1 cellular context compared by ENCODE assay signal in the genomic region with DNA sequence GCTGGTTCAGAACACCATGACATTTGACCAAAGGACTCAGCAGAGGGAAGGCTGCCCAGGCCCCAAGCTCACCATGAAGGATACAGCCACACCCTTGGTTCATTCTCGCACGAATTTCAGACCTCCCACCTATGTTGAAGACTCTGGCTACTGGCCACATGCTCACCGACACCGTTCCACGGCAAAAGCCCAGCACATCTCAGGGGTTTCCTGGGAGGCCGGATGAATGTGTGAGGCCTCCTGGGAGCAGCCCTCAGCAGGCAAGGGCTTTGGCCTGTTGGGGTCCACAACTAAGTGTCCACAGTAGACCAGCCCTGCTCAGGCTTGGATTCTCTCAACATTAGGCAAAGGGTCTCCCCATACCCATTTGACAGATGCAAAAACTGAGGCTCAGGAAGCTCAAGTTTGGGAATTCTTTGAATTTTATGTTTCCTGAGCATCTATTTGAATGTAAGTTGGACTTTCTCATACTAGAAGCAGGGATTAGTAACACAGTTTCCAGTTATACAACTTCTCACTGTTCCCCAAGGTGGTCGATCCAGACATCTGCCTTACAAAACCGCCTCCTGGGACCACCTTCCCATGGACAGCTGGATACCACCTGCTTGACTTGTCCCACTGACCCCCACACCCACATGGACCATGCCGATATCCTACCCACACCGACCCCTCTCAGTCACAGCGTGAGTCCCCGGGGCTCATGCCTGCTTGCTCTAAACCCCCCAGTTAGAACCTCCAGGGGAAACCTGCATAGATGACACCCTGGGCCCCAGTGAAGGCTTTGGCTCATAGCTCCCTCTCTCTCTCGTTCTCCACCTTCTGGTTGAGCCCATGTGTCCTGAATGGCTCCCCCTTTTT.
TF ChIP-seq lines count a peak whose summit lies in the region.

No MANE protein-coding gene starts in this region.

TF ChIP-seq in K562, 482 proteins besides CTCF, POLR2A, EP300 and RAD21:
- TF ChIP-seq HNRNPLL (IDR thresholded peaks at IDR 0.05; ENCODE audit: low read depth, low read length, poor library complexity, severe bottlenecking), result no peak
- TF ChIP-seq RBM25 (IDR thresholded peaks at IDR 0.05; ENCODE audit: low read depth, low read length, severe bottlenecking), result peak; percentile 87
- no peak for TF ChIP-seq MEIS2 (IDR thresholded peaks at IDR 0.05; ENCODE audit: partially characterized antibody)
- TF ChIP-seq WHSC1 (IDR thresholded peaks at IDR 0.05; ENCODE audit: low read length), result no peak
- TF ChIP-seq, protein P1, sequence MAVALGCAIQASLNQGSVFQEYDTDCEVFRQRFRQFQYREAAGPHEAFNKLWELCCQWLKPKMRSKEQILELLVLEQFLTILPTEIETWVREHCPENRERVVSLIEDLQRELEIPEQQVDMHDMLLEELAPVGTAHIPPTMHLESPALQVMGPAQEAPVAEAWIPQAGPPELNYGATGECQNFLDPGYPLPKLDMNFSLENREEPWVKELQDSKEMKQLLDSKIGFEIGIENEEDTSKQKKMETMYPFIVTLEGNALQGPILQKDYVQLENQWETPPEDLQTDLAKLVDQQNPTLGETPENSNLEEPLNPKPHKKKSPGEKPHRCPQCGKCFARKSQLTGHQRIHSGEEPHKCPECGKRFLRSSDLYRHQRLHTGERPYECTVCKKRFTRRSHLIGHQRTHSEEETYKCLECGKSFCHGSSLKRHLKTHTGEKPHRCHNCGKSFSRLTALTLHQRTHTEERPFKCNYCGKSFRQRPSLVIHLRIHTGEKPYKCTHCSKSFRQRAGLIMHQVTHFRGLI (CRISPR knock-in tag; IDR thresholded peaks at IDR 0.05), result no peak
- peak; percentile 61 for TF ChIP-seq SMARCA5 (IDR thresholded peaks at IDR 0.05)
- no peak for TF ChIP-seq EHMT2 (IDR thresholded peaks at IDR 0.05)
- TF ChIP-seq CBX3 (IDR thresholded peaks at IDR 0.05; ENCODE audit: borderline replicate concordance in 1 of 2, low read length in 2 of 2), result peak in 1 of 2 experiments; percentile 75; a peak in 2 of 3 replicates
- TF ChIP-seq ZNF121 (CRISPR knock-in tag; conservative IDR thresholded peaks at IDR 0.05), result 0 out of 2 replicates have a peak, but pooled peaks have one; percentile 12
- peak; percentile 66; the same call in 1 of the 2 replicates for TF ChIP-seq CBX1 (IDR thresholded peaks at IDR 0.05; ENCODE audit: low read depth)
- TF ChIP-seq SAP30 (IDR thresholded peaks at IDR 0.05; ENCODE audit: borderline replicate concordance, insufficient read depth, low read depth, low read length, poor library complexity, severe bottlenecking), result no peak
- TF ChIP-seq ZNF12 (CRISPR knock-in tag; IDR thresholded peaks at IDR 0.05), result no peak
- TF ChIP-seq ZBED1 (IDR thresholded peaks at IDR 0.05), result no peak
- peak; percentile 63; the same call in 1 of the 2 replicates for TF ChIP-seq HDAC2 (IDR thresholded peaks at IDR 0.05)
- no peak for TF ChIP-seq CTBP1 (IDR thresholded peaks at IDR 0.05; ENCODE audit: borderline replicate concordance)
- TF ChIP-seq SMARCB1 (IDR thresholded peaks at IDR 0.05; ENCODE audit: insufficient read length, low read depth), result no peak
- TF ChIP-seq RCOR1 (IDR thresholded peaks at IDR 0.05; ENCODE audit: borderline replicate concordance in 1 of 2, low read depth in 2 of 2, low read length in 2 of 2), result peak in 1 of 2 experiments; percentile 76; a peak in 2 of 4 replicates
- no peak for TF ChIP-seq SUPT5H (IDR thresholded peaks at IDR 0.05)
- TF ChIP-seq SMARCE1 (IDR thresholded peaks at IDR 0.05), result no peak
- TF ChIP-seq ADNP (tag; IDR thresholded peaks at IDR 0.05), result peak; percentile 86
- no peak for TF ChIP-seq ZNF436 (CRISPR knock-in tag; IDR thresholded peaks at IDR 0.05)
- peak; percentile 75 to 84 for TF ChIP-seq KDM1A (IDR thresholded peaks at IDR 0.05)
- TF ChIP-seq BCOR (IDR thresholded peaks at IDR 0.05), result peak; percentile 96
- TF ChIP-seq, protein P2, sequence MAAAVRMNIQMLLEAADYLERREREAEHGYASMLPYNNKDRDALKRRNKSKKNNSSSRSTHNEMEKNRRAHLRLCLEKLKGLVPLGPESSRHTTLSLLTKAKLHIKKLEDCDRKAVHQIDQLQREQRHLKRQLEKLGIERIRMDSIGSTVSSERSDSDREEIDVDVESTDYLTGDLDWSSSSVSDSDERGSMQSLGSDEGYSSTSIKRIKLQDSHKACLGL (CRISPR knock-in tag; IDR thresholded peaks at IDR 0.05; ENCODE audit: borderline replicate concordance, poor library complexity, severe bottlenecking), result no peak
- TF ChIP-seq, protein P3, sequence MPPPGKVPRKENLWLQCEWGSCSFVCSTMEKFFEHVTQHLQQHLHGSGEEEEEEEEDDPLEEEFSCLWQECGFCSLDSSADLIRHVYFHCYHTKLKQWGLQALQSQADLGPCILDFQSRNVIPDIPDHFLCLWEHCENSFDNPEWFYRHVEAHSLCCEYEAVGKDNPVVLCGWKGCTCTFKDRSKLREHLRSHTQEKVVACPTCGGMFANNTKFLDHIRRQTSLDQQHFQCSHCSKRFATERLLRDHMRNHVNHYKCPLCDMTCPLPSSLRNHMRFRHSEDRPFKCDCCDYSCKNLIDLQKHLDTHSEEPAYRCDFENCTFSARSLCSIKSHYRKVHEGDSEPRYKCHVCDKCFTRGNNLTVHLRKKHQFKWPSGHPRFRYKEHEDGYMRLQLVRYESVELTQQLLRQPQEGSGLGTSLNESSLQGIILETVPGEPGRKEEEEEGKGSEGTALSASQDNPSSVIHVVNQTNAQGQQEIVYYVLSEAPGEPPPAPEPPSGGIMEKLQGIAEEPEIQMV (tag; conservative IDR thresholded peaks at IDR 0.05; ENCODE audit: low read depth), result no peak
- TF ChIP-seq ZNF232 (CRISPR knock-in tag; IDR thresholded peaks at IDR 0.05), result 0 out of 2 replicates have a peak, but pooled peaks have one; percentile 25
- TF ChIP-seq HMG20A (CRISPR knock-in tag; conservative IDR thresholded peaks at IDR 0.05), result no peak
- TF ChIP-seq ESRRB (CRISPR knock-in tag; IDR thresholded peaks at IDR 0.05; ENCODE audit: borderline replicate concordance), result no peak
- TF ChIP-seq, protein P4, sequence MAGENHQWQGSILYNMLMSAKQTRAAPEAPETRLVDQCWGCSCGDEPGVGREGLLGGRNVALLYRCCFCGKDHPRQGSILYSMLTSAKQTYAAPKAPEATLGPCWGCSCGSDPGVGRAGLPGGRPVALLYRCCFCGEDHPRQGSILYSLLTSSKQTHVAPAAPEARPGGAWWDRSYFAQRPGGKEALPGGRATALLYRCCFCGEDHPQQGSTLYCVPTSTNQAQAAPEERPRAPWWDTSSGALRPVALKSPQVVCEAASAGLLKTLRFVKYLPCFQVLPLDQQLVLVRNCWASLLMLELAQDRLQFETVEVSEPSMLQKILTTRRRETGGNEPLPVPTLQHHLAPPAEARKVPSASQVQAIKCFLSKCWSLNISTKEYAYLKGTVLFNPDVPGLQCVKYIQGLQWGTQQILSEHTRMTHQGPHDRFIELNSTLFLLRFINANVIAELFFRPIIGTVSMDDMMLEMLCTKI (IDR thresholded peaks at IDR 0.05; ENCODE audit: partially characterized antibody), result no peak
- TF ChIP-seq, protein P5, sequence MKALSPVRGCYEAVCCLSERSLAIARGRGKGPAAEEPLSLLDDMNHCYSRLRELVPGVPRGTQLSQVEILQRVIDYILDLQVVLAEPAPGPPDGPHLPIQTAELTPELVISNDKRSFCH (CRISPR knock-in tag; IDR thresholded peaks at IDR 0.05), result no peak
- TF ChIP-seq, protein P5 (tag; IDR thresholded peaks at IDR 0.05), result no peak
- no peak for TF ChIP-seq ZBTB1 (CRISPR knock-in tag; IDR thresholded peaks at IDR 0.05; ENCODE audit: borderline replicate concordance, low read depth)
- TF ChIP-seq SRSF9 (IDR thresholded peaks at IDR 0.05; ENCODE audit: borderline replicate concordance, low read depth, low read length), result no peak
